8 cellular contexts compared by ENCODE assay signal in genomic region chr1:207822124-207822601, GRCh38.
DNase-seq lines count a peak whose midpoint lies in the region; ATAC-seq, FAIRE-seq and TF ChIP-seq lines count a peak whose summit lies in the region.

No MANE protein-coding gene starts in this region.

- DNase-seq in CD4-positive, alpha-beta memory T cell: no peak
- DNase-seq in kidney: no peak
- DNase-seq in NK-92 (lab: John Stamatoyannopoulos, UW; ENCODE audit: unreplicated experiment): no peak
- DNase-seq in sciatic nerve (ENCODE audit: low spot score): no peak
- DNase-seq in type B pancreatic cell (ENCODE audit: extremely low spot score, unreplicated experiment): no peak
- DNase-seq in amniotic stem cell (lab: John Stamatoyannopoulos, UW): no peak

- H3K36me3 ChIP-seq in CD4-positive, alpha-beta memory T cell (ENCODE audit: insufficient read depth, low read length): no peaks in the 10 kb centered on the region
- peaks cover 12 to 21% of the 10 kb centered on the region in 2 donors for H3K36me3 ChIP-seq in kidney (ENCODE audit: control insufficient read depth in 1 of 2, insufficient read depth in 2 of 2, low read length in 2 of 2)

- H3K27me3 ChIP-seq in CD4-positive, alpha-beta memory T cell (ENCODE audit: insufficient read depth, low read length): no peaks in the 10 kb centered on the region

- ATAC-seq in GM19372 (IDR thresholded peaks at IDR 0.05; ENCODE audit: low read depth, unreplicated experiment): peak; percentile 34
- ATAC-seq in HG03460 (IDR thresholded peaks at IDR 0.05; ENCODE audit: unreplicated experiment): peak; percentile 45
- no peak for ATAC-seq in sciatic nerve

- H3K9ac ChIP-seq in kidney (ENCODE audit: low read length in 2 of 2): peak overlapping the region; percentile 88 to 97

- H3K4me3 Mint-ChIP-seq in CD4-positive, alpha-beta memory T cell: peak overlapping the region; percentile 84 to 98 (median 94)
- H3K4me3 Mint-ChIP-seq in type B pancreatic cell: no peak overlapping the region

- H3K4me1 ChIP-seq in CD4-positive, alpha-beta memory T cell (ENCODE audit: insufficient read depth, low read length): peaks cover 88% of the 10 kb centered on the region
- peaks cover 38 to 73% of the 10 kb centered on the region in 2 donors for H3K4me1 ChIP-seq in kidney (ENCODE audit: control insufficient read depth in 1 of 2, insufficient read depth in 1 of 2, low read depth in 1 of 2, low read length in 2 of 2)

- H3K4me1 Mint-ChIP-seq in CD4-positive, alpha-beta memory T cell: peaks cover 66 to 98% (median 83%) of the 10 kb centered on the region in 4 donors
- peaks cover 16% of the 10 kb centered on the region for H3K4me1 Mint-ChIP-seq in type B pancreatic cell (ENCODE audit: unreplicated experiment)

- FAIRE-seq in kidney (lab: Jason Lieb, UNC): no peak

- peaks cover 24 to 51% of the 10 kb centered on the region in 2 donors for H3K36me3 Mint-ChIP-seq in CD4-positive, alpha-beta memory T cell
- peaks cover 10% of the 10 kb centered on the region for H3K36me3 Mint-ChIP-seq in type B pancreatic cell

- H3K9me3 Mint-ChIP-seq in CD4-positive, alpha-beta memory T cell: peaks cover 0 to 5% (median under 1%) of the 10 kb centered on the region in 8 donors
- no peaks in the 10 kb centered on the region for H3K9me3 Mint-ChIP-seq in type B pancreatic cell

- CTCF ChIA-PET in CD4-positive, alpha-beta memory T cell (lab: Charles Lee; ENCODE audit: partially characterized antibody): interaction anchor here (1.1 to 15.6 kb wide), 9 partner anchors 10 to 141 kb away, joined by 3 to 494 read pairs (median 10); no protein-coding TSS in a partner anchor

- H3K27ac Mint-ChIP-seq in CD4-positive, alpha-beta memory T cell: peak overlapping the region; percentile 95 to 100 (median 99)
- H3K27ac Mint-ChIP-seq in type B pancreatic cell: no peak overlapping the region

- POLR2A ChIA-PET in CD4-positive, alpha-beta memory T cell (lab: Charles Lee; ENCODE audit: partially characterized antibody): interaction anchor here (0.9 to 17.7 kb wide), 9 partner anchors 9 to 69 kb away, joined by 3 to 374 read pairs (median 17); no protein-coding TSS in a partner anchor

- TF ChIP-seq CTCF in kidney (IDR thresholded peaks at IDR 0.05; ENCODE audit: borderline replicate concordance, extremely low read depth, insufficient read depth): no peak
- TF ChIP-seq CTCF in type B pancreatic cell (conservative IDR thresholded peaks at IDR 0.05): no peak

- H3K27ac ChIP-seq in CD4-positive, alpha-beta memory T cell (ENCODE audit: low read depth, low read length): peak overlapping the region; percentile 86
- peak overlapping the region; percentile 94 to 99 for H3K27ac ChIP-seq in kidney (ENCODE audit: low read depth in 2 of 2, low read length in 2 of 2)

- peaks cover 2 to 4% of the 10 kb centered on the region in 2 donors for H3K27me3 Mint-ChIP-seq in CD4-positive, alpha-beta memory T cell
- H3K27me3 Mint-ChIP-seq in type B pancreatic cell: peaks cover 4% of the 10 kb centered on the region

- no peaks in the 10 kb centered on the region for H3K9me3 ChIP-seq in CD4-positive, alpha-beta memory T cell (ENCODE audit: control insufficient read depth in 1 of 2, low read length in 2 of 2)
- no peaks in the 10 kb centered on the region for H3K9me3 ChIP-seq in kidney (ENCODE audit: control insufficient read depth in 1 of 2, low read length in 2 of 2)

- peak overlapping the region; percentile 3 to 56 for H3K4me3 ChIP-seq in CD4-positive, alpha-beta memory T cell (ENCODE audit: low read length in 2 of 2)
- peak overlapping the region; percentile 92 to 93 for H3K4me3 ChIP-seq in kidney (ENCODE audit: low read length in 2 of 2)

- intact Hi-C loops in CD4-positive, alpha-beta memory T cell (cut with micrococcal nuclease): loop anchor here (10.0 kb wide), 1 partner anchor 423 kb away; the partner anchor contains the start of gene PLXNA2
- intact Hi-C loops in kidney (cut with DNase I) (no loop called here), sciatic nerve (cut with DNase I) (no loop called here)
